Comparison of ENCODE assay signal across 15 cellular contexts in genomic region chr19:55688422-55689218, GRCh38. TPM values are rescaled to one million over a fixed set of nuclear protein-coding genes. Genes with fewer than 3 reads are reported as not detected.
A peak's percentile ranks its signal among the peaks of the same experiment; 100 is the strongest.
DNase-seq lines count a peak whose midpoint lies in the region; ATAC-seq, FAIRE-seq and TF ChIP-seq lines count a peak whose summit lies in the region.
"Had no signal": no experiment of that assay in that cellular context is flagged by ENCODE, and none has a peak within 500 bp of the region (broad histone marks: within the 10 kb centered on the region; RNA-seq: fewer than 3 reads in every experiment).

No MANE protein-coding gene starts in this region.

- TF ChIP-seq POLR2A in K562 (conservative IDR thresholded peaks at IDR 0.05) (no peak), H54 (IDR thresholded peaks at IDR 0.05; ENCODE audit: low read depth, low read length) (no peak)

- no peak for TF ChIP-seq EP300 in K562 (IDR thresholded peaks at IDR 0.05; ENCODE audit: low read length)

- H3K4me1 ChIP-seq in BLaER1 treated with 17β-estradiol and CSF1 and Interleukin-3, amounts not matched to agents 10 nM and 100 nM: peaks cover 22 to 44% (median 34%) of the 10 kb centered on the region in 10 experiments; a peak in 19 of 20 replicates
- no peaks in the 10 kb centered on the region; the same call in 1 of the 2 replicates for H3K4me1 ChIP-seq in HUES6 (ENCODE audit: control insufficient read depth, insufficient read depth, low read length)
- H3K4me1 ChIP-seq in K562 (replicated peaks in 1 of 2; ENCODE audit: control insufficient read depth in 2 of 2, insufficient read depth in 2 of 2, low read length in 2 of 2): peaks cover 0 to 59% of the 10 kb centered on the region in 2 experiments; a peak in 3 of 5 replicates

- intact Hi-C loops in K562 (cut with micrococcal nuclease): no loop called here

- H3K27me3 ChIP-seq in BLaER1 treated with 17β-estradiol and CSF1 and Interleukin-3, amounts not matched to agents 10 nM and 100 nM: no peaks in the 10 kb centered on the region
- no peaks in the 10 kb centered on the region for H3K27me3 ChIP-seq in HUES6 (ENCODE audit: control insufficient read depth, insufficient read depth, low read length)
- H3K27me3 ChIP-seq in K562 (ENCODE audit: control insufficient read depth in 2 of 2, insufficient read depth in 2 of 2, low read length in 2 of 2): no peaks in the 10 kb centered on the region

- H2AFZ ChIP-seq in K562 (ENCODE audit: low read depth, low read length): no peak overlapping the region

- peak overlapping the region in 6 of 11 experiments; percentile 1 to 47 (median 30); a peak in 8 of 22 replicates for H3K27ac ChIP-seq in BLaER1 treated with 17β-estradiol and CSF1 and Interleukin-3, amounts not matched to agents 10 nM and 100 nM
- no peak overlapping the region for H3K27ac ChIP-seq in HUES6 (ENCODE audit: low read depth, low read length)
- no peak overlapping the region for H3K27ac ChIP-seq in K562 (ENCODE audit: extremely low read depth, low read depth, low read length)
- H3K27ac ChIP-seq: HL-60 had no signal

- H3K79me2 ChIP-seq in K562 (ENCODE audit: control insufficient read depth, insufficient read depth, low read length): peaks cover 18% of the 10 kb centered on the region

- CTCF ChIA-PET in K562 (lab: Yijun Ruan, JAX; ENCODE audit: low intra/inter-chr PET ratio): no interaction called here

- POLR2A ChIA-PET in K562 (lab: Yijun Ruan, JAX): interaction anchor here (0.5 kb wide), 1 partner anchor 34 kb away, joined by 4 read pairs; no protein-coding TSS in a partner anchor

- no peak overlapping the region for H3K4me3 ChIP-seq in BLaER1 treated with 17β-estradiol and CSF1 and Interleukin-3, amounts not matched to agents 10 nM and 100 nM
- H3K4me3 ChIP-seq in HUES6 (ENCODE audit: low read depth, low read length) (no peak overlapping the region), K562 (no peak overlapping the region)

- peaks cover 78 to 100% (median 95%) of the 10 kb centered on the region in 11 experiments for H4K20me1 ChIP-seq in BLaER1 treated with 17β-estradiol and CSF1 and Interleukin-3, amounts not matched to agents 10 nM and 100 nM
- H4K20me1 ChIP-seq in K562 (replicated peaks; ENCODE audit: control insufficient read depth, insufficient read depth, low read length): peaks cover 39% of the 10 kb centered on the region

- DNase-seq in K562 (ENCODE audit: extremely low read depth in 1 of 4, low spot score in 3 of 4): peak; percentile 59 to 71 (median 65)
- peak; percentile 44 for DNase-seq in myocyte (ENCODE audit: low read depth)
- DNase-seq in H54 (ENCODE audit: insufficient read length, low spot score): no peak
- DNase-seq in activated CD4-positive, alpha-beta T cell treated with anti-CD3 and anti-CD28 coated beads, Interleukin-2, amount 50 U/mL, for 48 hours: no peak
- no peak for DNase-seq in putamen (ENCODE audit: low spot score)
- DNase-seq: activated CD4-positive, alpha-beta T cell treated with anti-CD3 and anti-CD28 coated beads for 36 hours; activated naive CD8-positive, alpha-beta T cell treated with anti-CD3 and anti-CD28 coated beads, Interleukin-2, amount 10 ng/mL, durations not matched to agents 7 days and 5 days; CD8-positive, alpha-beta T cell; midbrain; NCI-H1436; SHP77 treated with DMSO at 0.1 percent for 48 hours had no signal

- in situ Hi-C loops in K562 (cut with MboI): no loop called here

- no peak for TF ChIP-seq RAD21 in K562 (CRISPR knock-in tag; conservative IDR thresholded peaks at IDR 0.05 in 1 of 2, IDR thresholded peaks at IDR 0.05 in 1 of 2)

- peaks cover 87 to 100% (median 97%) of the 10 kb centered on the region in 11 experiments for H3K36me3 ChIP-seq in BLaER1 treated with 17β-estradiol and CSF1 and Interleukin-3, amounts not matched to agents 10 nM and 100 nM
- peaks cover 81% of the 10 kb centered on the region for H3K36me3 ChIP-seq in HUES6 (ENCODE audit: control insufficient read depth, insufficient read depth, low read length)
- peaks cover 91% of the 10 kb centered on the region; the same call in 2 of the 3 replicates for H3K36me3 ChIP-seq in K562 (ENCODE audit: control insufficient read depth, insufficient read depth, low read length)

- peak; percentile 83 for ATAC-seq in K562
- no peak for ATAC-seq in HG02970 (IDR thresholded peaks at IDR 0.05; ENCODE audit: low FRiP score, unreplicated experiment)
- ATAC-seq: activated CD4-positive, alpha-beta T cell treated with anti-CD3 and anti-CD28 coated beads for 36 hours; CD8-positive, alpha-beta T cell had no signal

- H3K9me1 ChIP-seq in K562 (ENCODE audit: control insufficient read depth, insufficient read depth, low read length): no peaks in the 10 kb centered on the region

- no peaks in the 10 kb centered on the region for H3K9me3 ChIP-seq in BLaER1 treated with 17β-estradiol and CSF1 and Interleukin-3, amounts not matched to agents 10 nM and 100 nM (replicated peaks in 1 of 11)
- no peaks in the 10 kb centered on the region for H3K9me3 ChIP-seq in HUES6 (ENCODE audit: control insufficient read depth, insufficient read depth, low read depth, low read length)
- no peaks in the 10 kb centered on the region for H3K9me3 ChIP-seq in K562 (replicated peaks; ENCODE audit: control insufficient read depth, insufficient read depth, low read depth, low read length)

- H3K4me2 ChIP-seq in BLaER1 treated with 17β-estradiol and CSF1 and Interleukin-3, amounts not matched to agents 10 nM and 100 nM: peak overlapping the region in 9 of 11 experiments; percentile 26 to 64 (median 51); a peak in 15 of 22 replicates
- no peak overlapping the region for H3K4me2 ChIP-seq in K562 (ENCODE audit: insufficient read depth, low read length)

- no peak for TF ChIP-seq CTCF in K562 (IDR thresholded peaks at IDR 0.05 in 2 of 3, conservative IDR thresholded peaks at IDR 0.05 in 1 of 3; ENCODE audit: insufficient read depth in 2 of 3, low read depth in 1 of 3, low read length in 3 of 3)

- WGBS in K562 (ENCODE audit: insufficient coverage, low coverage, missing lambda C conversion rate): 61% methylated on average over 18 of the region's 27 CpGs

- peak overlapping the region in 5 of 11 experiments; percentile 7 to 54 (median 34); a peak in 8 of 22 replicates for H3K9ac ChIP-seq in BLaER1 treated with 17β-estradiol and CSF1 and Interleukin-3, amounts not matched to agents 10 nM and 100 nM
- H3K9ac ChIP-seq in HUES6 (ENCODE audit: low read length) (peak overlapping the region; percentile 16), K562 (ENCODE audit: insufficient read depth in 1 of 2, low read depth in 2 of 2, low read length in 2 of 2) (peak overlapping the region in 1 of 2 experiments; percentile 45; a peak in 2 of 4 replicates)

- FAIRE-seq in K562 (lab: Jason Lieb, UNC) (peak; percentile 26), H54 (lab: Jason Lieb, UNC) (no peak)

- BruUV-seq in K562 (replicated peaks; lab: Mats Ljungman, UMichigan): no TSS peak

RNA-seq across cellular contexts. Expression of gene EPN1, which starts 13.6 kb away (rescaled TPM):
- total RNA-seq in K562 (2011; cell fraction: chromatin; rRNA removed; ENCODE audit: low replicate concordance): 32.5 and 96.7 TPM in 2 replicates
- 37.1 and 45.4 TPM in 2 replicates for total RNA-seq in K562 (2011; cell fraction: nucleolus; rRNA removed)
- total RNA-seq in K562 (2011; cell fraction: nucleoplasm; rRNA removed): 46.5 and 48.0 TPM in 2 replicates
- total RNA-seq in K562 (2014; rRNA removed) (25.4 and 33.8 TPM in 2 replicates), K562 (2014; rRNA removed; fragmentation: Illumina TruSeq; extraction: Trizol) (5.1 and 6.4 TPM in 2 replicates), K562 (2015; rRNA removed; fragmentation: Illumina TruSeq; extraction: Trizol) (12.7 and 14.6 TPM in 2 replicates), K562 (2021) (138 and 142 TPM in 2 replicates), myocyte (73.4 and 93.4 TPM in 2 replicates)
- polyA plus RNA-seq in K562 (2011; rRNA removed) (11.3 and 22.8 TPM in 2 replicates), K562 (2014; fragmentation: Illumina TruSeq; extraction: Trizol) (14.9 and 33.1 TPM in 2 replicates), K562 (2014; fragmentation: Nextera tagmentation; extraction: Ambion mirVana) (under 1 TPM; 0.08 to 0.15 TPM), K562 (2014; rRNA removed) (44.7 and 47.2 TPM in 2 replicates)
- 17.5 and 44.0 TPM in 2 replicates for polyA plus RNA-seq in K562 (2011; cell fraction: cytosol; rRNA removed)
- 19.3 and 25.8 TPM in 2 replicates for polyA plus RNA-seq in K562 (2011; cell fraction: nucleus; rRNA removed)
- polyA plus RNA-seq in K562 (2012): 56.6 and 92.1 TPM in 2 replicates
- 17.8 and 24.4 TPM in 2 replicates for polyA minus RNA-seq in K562 (2011; rRNA and poly(A)+ RNA removed)
- polyA minus RNA-seq in K562 (2011; cell fraction: cytosol; rRNA and poly(A)+ RNA removed): 57.1 and 83.4 TPM in 2 replicates
- 8.9 and 16.7 TPM in 2 replicates for polyA minus RNA-seq in K562 (2011; cell fraction: nucleus; rRNA and poly(A)+ RNA removed)
- 121 TPM for polyA plus RNA-seq in myocyte (2012)

RNA-seq across cellular contexts. Expression of gene U2AF2, which starts 33.8 kb away (rescaled TPM):
- total RNA-seq in K562 (2011; cell fraction: chromatin; rRNA removed; ENCODE audit: low replicate concordance): 193 and 483 TPM in 2 replicates
- 266 and 305 TPM in 2 replicates for total RNA-seq in K562 (2011; cell fraction: nucleolus; rRNA removed)
- 221 and 225 TPM in 2 replicates for total RNA-seq in K562 (2011; cell fraction: nucleoplasm; rRNA removed)
- total RNA-seq in K562 (2014; rRNA removed) (279 and 332 TPM in 2 replicates), K562 (2014; rRNA removed; fragmentation: Illumina TruSeq; extraction: Trizol) (36.8 and 58.9 TPM in 2 replicates), K562 (2015; rRNA removed; fragmentation: Illumina TruSeq; extraction: Trizol) (157 and 162 TPM in 2 replicates), K562 (2021) (304 and 321 TPM in 2 replicates), myocyte (63.8 and 67.0 TPM in 2 replicates)
- polyA plus RNA-seq in K562 (2011; rRNA removed) (144 and 156 TPM in 2 replicates), K562 (2014; fragmentation: Illumina TruSeq; extraction: Trizol) (169 and 224 TPM in 2 replicates), K562 (2014; fragmentation: Nextera tagmentation; extraction: Ambion mirVana) (1 to 10 TPM; 3.0 to 4.4 TPM), K562 (2014; rRNA removed) (277 and 331 TPM in 2 replicates)
- 175 and 315 TPM in 2 replicates for polyA plus RNA-seq in K562 (2011; cell fraction: cytosol; rRNA removed)
- polyA plus RNA-seq in K562 (2011; cell fraction: nucleus; rRNA removed): 395 and 527 TPM in 2 replicates
- polyA plus RNA-seq in K562 (2012): 223 and 263 TPM in 2 replicates
- polyA minus RNA-seq in K562 (2011; rRNA and poly(A)+ RNA removed): 42.9 and 75.8 TPM in 2 replicates
- polyA minus RNA-seq in K562 (2011; cell fraction: cytosol; rRNA and poly(A)+ RNA removed): 113 and 128 TPM in 2 replicates
- polyA minus RNA-seq in K562 (2011; cell fraction: nucleus; rRNA and poly(A)+ RNA removed): 91.7 and 99.0 TPM in 2 replicates
- 107 TPM for polyA plus RNA-seq in myocyte (2012)

RNA-seq across cellular contexts. Expression of gene CCDC106, which starts 40.6 kb away (rescaled TPM):
- 5.5 and 16.0 TPM in 2 replicates for total RNA-seq in K562 (2011; cell fraction: chromatin; rRNA removed; ENCODE audit: low replicate concordance)
- 17.5 and 18.3 TPM in 2 replicates for total RNA-seq in K562 (2011; cell fraction: nucleolus; rRNA removed)
- 8.7 and 12.1 TPM in 2 replicates for total RNA-seq in K562 (2011; cell fraction: nucleoplasm; rRNA removed)
- total RNA-seq in K562 (2014; rRNA removed) (17.8 and 21.9 TPM in 2 replicates), K562 (2014; rRNA removed; fragmentation: Illumina TruSeq; extraction: Trizol) (4.2 and 7.0 TPM in 2 replicates), K562 (2015; rRNA removed; fragmentation: Illumina TruSeq; extraction: Trizol) (12.2 and 14.3 TPM in 2 replicates), K562 (2021) (27.5 and 28.2 TPM in 2 replicates), myocyte (23.5 and 25.5 TPM in 2 replicates)
- polyA plus RNA-seq in K562 (2011; rRNA removed) (7.6 and 11.2 TPM in 2 replicates), K562 (2014; fragmentation: Illumina TruSeq; extraction: Trizol) (19.1 and 21.9 TPM in 2 replicates), K562 (2014; fragmentation: Nextera tagmentation; extraction: Ambion mirVana) (under 1 TPM in 1 of 2 experiments, not detected in 1; 0.10 TPM), K562 (2014; rRNA removed) (24.1 and 25.9 TPM in 2 replicates)
- polyA plus RNA-seq in K562 (2011; cell fraction: cytosol; rRNA removed): 11.0 and 22.8 TPM in 2 replicates
- polyA plus RNA-seq in K562 (2011; cell fraction: nucleus; rRNA removed): 16.4 and 27.9 TPM in 2 replicates
- 22.8 and 23.5 TPM in 2 replicates for polyA plus RNA-seq in K562 (2012)
- polyA minus RNA-seq in K562 (2011; rRNA and poly(A)+ RNA removed): 1.8 and 1.9 TPM in 2 replicates
- 7.2 and 12.6 TPM in 2 replicates for polyA minus RNA-seq in K562 (2011; cell fraction: cytosol; rRNA and poly(A)+ RNA removed)
- 5.3 and 6.4 TPM in 2 replicates for polyA minus RNA-seq in K562 (2011; cell fraction: nucleus; rRNA and poly(A)+ RNA removed)
- 29.7 TPM for polyA plus RNA-seq in myocyte (2012)

RNA-seq across cellular contexts. Expression of gene ZNF581, which starts 45.2 kb away (rescaled TPM):
- total RNA-seq in K562 (2011; cell fraction: chromatin; rRNA removed; ENCODE audit: low replicate concordance): 8.2 and 21.8 TPM in 2 replicates
- 20.3 and 21.3 TPM in 2 replicates for total RNA-seq in K562 (2011; cell fraction: nucleolus; rRNA removed)
- total RNA-seq in K562 (2011; cell fraction: nucleoplasm; rRNA removed): 16.7 and 16.8 TPM in 2 replicates
- total RNA-seq in K562 (2014; rRNA removed): 18.6 and 26.4 TPM in 2 replicates
- total RNA-seq in K562 (2014; rRNA removed; fragmentation: Illumina TruSeq; extraction: Trizol): 7.3 and 8.5 TPM in 2 replicates
- total RNA-seq in K562 (2015; rRNA removed; fragmentation: Illumina TruSeq; extraction: Trizol): 8.6 and 11.0 TPM in 2 replicates
- total RNA-seq in K562 (2021): 35.7 and 39.4 TPM in 2 replicates
- 15.4 and 26.0 TPM in 2 replicates for polyA plus RNA-seq in K562 (2011; rRNA removed)
- polyA plus RNA-seq in K562 (2011; cell fraction: cytosol; rRNA removed): 30.9 and 47.7 TPM in 2 replicates
- polyA plus RNA-seq in K562 (2011; cell fraction: nucleus; rRNA removed): 24.0 and 27.6 TPM in 2 replicates
- polyA plus RNA-seq in K562 (2012): 19.0 and 47.4 TPM in 2 replicates
- polyA plus RNA-seq in K562 (2014; fragmentation: Illumina TruSeq; extraction: Trizol): 15.7 and 23.2 TPM in 2 replicates
- 1 to 10 TPM; 2.4 to 5.8 TPM for polyA plus RNA-seq in K562 (2014; fragmentation: Nextera tagmentation; extraction: Ambion mirVana)
- polyA plus RNA-seq in K562 (2014; rRNA removed): 23.2 and 24.0 TPM in 2 replicates
- 11.6 and 13.6 TPM in 2 replicates for polyA minus RNA-seq in K562 (2011; rRNA and poly(A)+ RNA removed)
- 15.3 and 31.1 TPM in 2 replicates for polyA minus RNA-seq in K562 (2011; cell fraction: cytosol; rRNA and poly(A)+ RNA removed)
- polyA minus RNA-seq in K562 (2011; cell fraction: nucleus; rRNA and poly(A)+ RNA removed): 4.4 and 6.6 TPM in 2 replicates
- 11.4 and 13.2 TPM in 2 replicates for total RNA-seq in myocyte
- 18.4 TPM for polyA plus RNA-seq in myocyte (2012)

RNA-seq across cellular contexts. Expression of gene ZNF580, which starts 47.8 kb away (rescaled TPM):
- 26.2 and 41.7 TPM in 2 replicates for total RNA-seq in K562 (2011; cell fraction: chromatin; rRNA removed; ENCODE audit: low replicate concordance)
- 16.2 and 20.0 TPM in 2 replicates for total RNA-seq in K562 (2011; cell fraction: nucleolus; rRNA removed)
- 33.4 and 56.4 TPM in 2 replicates for total RNA-seq in K562 (2011; cell fraction: nucleoplasm; rRNA removed)
- total RNA-seq in K562 (2014; rRNA removed) (13.9 and 24.4 TPM in 2 replicates), K562 (2014; rRNA removed; fragmentation: Illumina TruSeq; extraction: Trizol) (5.2 and 5.7 TPM in 2 replicates), K562 (2015; rRNA removed; fragmentation: Illumina TruSeq; extraction: Trizol) (6.0 and 6.8 TPM in 2 replicates), K562 (2021) (38.0 and 47.4 TPM in 2 replicates), myocyte (10.2 and 14.7 TPM in 2 replicates)
- polyA plus RNA-seq in K562 (2011; rRNA removed) (5.0 and 7.7 TPM in 2 replicates), K562 (2014; fragmentation: Illumina TruSeq; extraction: Trizol) (12.7 and 15.5 TPM in 2 replicates), K562 (2014; fragmentation: Nextera tagmentation; extraction: Ambion mirVana) (1 to 10 TPM; 2.3 to 3.9 TPM), K562 (2014; rRNA removed) (25.2 and 30.8 TPM in 2 replicates)
- 10.9 and 21.1 TPM in 2 replicates for polyA plus RNA-seq in K562 (2011; cell fraction: cytosol; rRNA removed)
- 39.9 and 68.6 TPM in 2 replicates for polyA plus RNA-seq in K562 (2011; cell fraction: nucleus; rRNA removed)
- 41.5 and 62.4 TPM in 2 replicates for polyA plus RNA-seq in K562 (2012)
- 4.4 and 4.6 TPM in 2 replicates for polyA minus RNA-seq in K562 (2011; rRNA and poly(A)+ RNA removed)
- 12.2 and 16.3 TPM in 2 replicates for polyA minus RNA-seq in K562 (2011; cell fraction: cytosol; rRNA and poly(A)+ RNA removed)
- polyA minus RNA-seq in K562 (2011; cell fraction: nucleus; rRNA and poly(A)+ RNA removed): 7.3 and 8.8 TPM in 2 replicates
- 66.1 TPM for polyA plus RNA-seq in myocyte (2012)

Comparison
In these comparisons a context has a peak if more than half of its experiments do, and no peak if none do; other contexts are left out.
1. H3K27ac ChIP-seq: peak in BLaER1 treated with 17β-estradiol and CSF1 and Interleukin-3, amounts not matched to agents 10 nM and 100 nM (6 of 11); none in HUES6 (single experiment) and K562 (single experiment).
2. DNase-seq: peak in K562 (4 of 4) and myocyte (single experiment); none in H54 (single experiment), activated CD4-positive, alpha-beta T cell treated with anti-CD3 and anti-CD28 coated beads, Interleukin-2, amount 50 U/mL, for 48 hours (0 of 2) and putamen (single experiment).